ENCODE assay signal across 8 cellular contexts in the genomic region with DNA sequence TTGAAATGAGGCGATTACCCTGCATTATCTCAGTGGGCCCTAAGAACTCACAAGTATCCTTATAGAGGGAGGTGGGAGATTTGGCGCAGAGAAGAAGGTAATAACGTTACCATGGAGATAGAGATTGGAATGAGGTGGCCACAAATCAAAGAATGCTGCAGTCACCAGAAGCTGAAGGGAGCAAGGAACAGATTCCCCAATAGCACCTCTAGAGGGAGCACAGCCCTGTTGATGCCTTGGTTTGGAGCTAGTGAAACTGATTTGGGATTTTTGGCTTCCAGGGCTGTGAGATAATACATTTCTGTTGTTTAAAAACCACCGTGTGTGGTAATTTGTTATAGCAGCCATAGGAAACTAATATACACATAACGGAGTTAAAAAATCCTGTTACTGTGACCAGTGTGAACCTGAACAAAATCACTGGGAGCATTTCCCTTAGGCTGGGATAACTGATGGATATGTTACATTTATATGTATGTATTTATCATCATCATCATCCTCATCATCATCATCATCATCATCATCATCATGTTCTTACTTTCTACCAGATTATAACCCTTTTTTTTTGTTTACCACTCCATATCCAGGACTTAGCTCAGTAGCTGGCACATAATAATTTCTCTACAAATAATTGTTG.
DNase-seq lines count a peak whose midpoint lies in the region; ATAC-seq and TF ChIP-seq lines count a peak whose summit lies in the region.

No MANE protein-coding gene starts in this region.

- H3K18ac ChIP-seq in mesendoderm (ENCODE audit: low read length): no peak overlapping the region

- WGBS in mesendoderm (ENCODE audit: extremely low coverage, insufficient coverage, low lambda C conversion rate): no CpG with 5 or more reads among the region's 5 CpGs

- H4K8ac ChIP-seq in mesendoderm (ENCODE audit: low read depth, low read length): no peak overlapping the region

- no peak overlapping the region for H3K9ac ChIP-seq in mesendoderm (ENCODE audit: low read length)

- H4K5ac ChIP-seq in mesendoderm (ENCODE audit: low read length): no peak overlapping the region

- TF ChIP-seq CTCF in coronary artery (IDR thresholded peaks at IDR 0.05): peak; percentile 50

- H3K4me3 Mint-ChIP-seq in activated T-helper 2 cell treated with anti-CD3 and anti-CD28 coated beads, Interferon-gamma antibody, Interleukin-2, Interleukin-4, amounts not matched to agents 10 μg/mL and 5 μg/mL and 100 μg/mL, durations not matched to agents 14 hours and 24 hours and 36 hours (ENCODE audit: low read depth): no peak overlapping the region

- peaks cover 4% of the 10 kb centered on the region for H3K4me1 ChIP-seq in mesendoderm (ENCODE audit: control insufficient read depth, low read depth, low read length)

- no peaks in the 10 kb centered on the region for H3K4me1 Mint-ChIP-seq in activated T-helper 2 cell treated with anti-CD3 and anti-CD28 coated beads, Interferon-gamma antibody, Interleukin-2, Interleukin-4, amounts not matched to agents 10 μg/mL and 5 μg/mL and 100 μg/mL, durations not matched to agents 14 hours and 24 hours and 36 hours (ENCODE audit: low read depth)

- no peak overlapping the region for H3K4me2 ChIP-seq in mesendoderm (ENCODE audit: low read length)

- H2BK5ac ChIP-seq in mesendoderm (ENCODE audit: low read length): no peak overlapping the region

- H2BK15ac ChIP-seq in mesendoderm (replicated peaks; ENCODE audit: low read depth): no peak overlapping the region

- H3K9me3 Mint-ChIP-seq in activated T-helper 2 cell treated with anti-CD3 and anti-CD28 coated beads, Interferon-gamma antibody, Interleukin-2, Interleukin-4, amounts not matched to agents 10 μg/mL and 5 μg/mL and 100 μg/mL, durations not matched to agents 14 hours and 24 hours and 36 hours: no peaks in the 10 kb centered on the region

- H3K4me3 ChIP-seq in coronary artery (no peak overlapping the region), mesendoderm (ENCODE audit: low read length) (no peak overlapping the region)

- intact Hi-C loops in activated T-helper 2 cell treated with anti-CD3 and anti-CD28 coated beads, Interferon-gamma antibody, Interleukin-2, Interleukin-4, amounts not matched to agents 10 μg/mL and 5 μg/mL and 100 μg/mL, durations not matched to agents 14 hours and 24 hours and 36 hours (cut with micrococcal nuclease): loop anchor here (10.0 kb wide), 1 partner anchor 107 kb away; no protein-coding TSS in a partner anchor

- ATAC-seq in HG03175 (IDR thresholded peaks at IDR 0.05; ENCODE audit: unreplicated experiment): peak; percentile 59

- DNase-seq in SHP77 (lab: John Stamatoyannopoulos, UW) (peak; percentile 3 to 41), SHP77 treated with DMSO at 0.1 percent for 48 hours (lab: John Stamatoyannopoulos, UW) (no peak), NCI-H345 treated with DMSO at 0.1 percent for 48 hours (lab: John Stamatoyannopoulos, UW; ENCODE audit: unreplicated experiment) (peak; percentile 17), coronary artery (ENCODE audit: low spot score) (no peak), mesendoderm (peak; percentile 96)
- no peak for DNase-seq in activated T-helper 2 cell treated with anti-CD3 and anti-CD28 coated beads, Interferon-gamma antibody, Interleukin-2, Interleukin-4, amounts not matched to agents 10 μg/mL and 5 μg/mL and 100 μg/mL, durations not matched to agents 14 hours and 24 hours and 36 hours (ENCODE audit: low spot score)
- no peak for DNase-seq in activated naive CD4-positive, alpha-beta T cell (lab: John Stamatoyannopoulos, UW)

- no peak overlapping the region for H3K27ac Mint-ChIP-seq in activated T-helper 2 cell treated with anti-CD3 and anti-CD28 coated beads, Interferon-gamma antibody, Interleukin-2, Interleukin-4, amounts not matched to agents 10 μg/mL and 5 μg/mL and 100 μg/mL, durations not matched to agents 14 hours and 24 hours and 36 hours

- no peak overlapping the region for H3K56ac ChIP-seq in mesendoderm (ENCODE audit: low read length)

- no peak overlapping the region for H2AK5ac ChIP-seq in mesendoderm (ENCODE audit: low read length)

- H3K23ac ChIP-seq in mesendoderm (ENCODE audit: low read length): no peak overlapping the region

- H3K4ac ChIP-seq in mesendoderm (ENCODE audit: low read depth, low read length): no peak overlapping the region

- H3K79me1 ChIP-seq in mesendoderm (ENCODE audit: low read length): no peaks in the 10 kb centered on the region

- no peaks in the 10 kb centered on the region for H3K27me3 ChIP-seq in mesendoderm (ENCODE audit: insufficient read depth, low read length, poor library complexity)

- no peaks in the 10 kb centered on the region for H3K36me3 ChIP-seq in mesendoderm (ENCODE audit: control insufficient read depth, insufficient read depth, low read length)

- no peaks in the 10 kb centered on the region for H3K27me3 Mint-ChIP-seq in activated T-helper 2 cell treated with anti-CD3 and anti-CD28 coated beads, Interferon-gamma antibody, Interleukin-2, Interleukin-4, amounts not matched to agents 10 μg/mL and 5 μg/mL and 100 μg/mL, durations not matched to agents 14 hours and 24 hours and 36 hours (ENCODE audit: low read depth)

- no peaks in the 10 kb centered on the region for H3K79me2 ChIP-seq in mesendoderm (ENCODE audit: control insufficient read depth, insufficient read depth, low read length)

- H3K36me3 Mint-ChIP-seq in activated T-helper 2 cell treated with anti-CD3 and anti-CD28 coated beads, Interferon-gamma antibody, Interleukin-2, Interleukin-4, amounts not matched to agents 10 μg/mL and 5 μg/mL and 100 μg/mL, durations not matched to agents 14 hours and 24 hours and 36 hours (ENCODE audit: low read depth): no peaks in the 10 kb centered on the region

- no peak overlapping the region for H2BK120ac ChIP-seq in mesendoderm (ENCODE audit: low read depth, low read length)

- H3K27ac ChIP-seq in coronary artery (no peak overlapping the region), mesendoderm (ENCODE audit: low read depth, low read length) (no peak overlapping the region)

Comparison
In these comparisons a context has a peak if more than half of its experiments do, and no peak if none do; other contexts are left out.
1. DNase-seq: peak in SHP77 (2 of 2), NCI-H345 treated with DMSO at 0.1 percent for 48 hours (single experiment) and mesendoderm (single experiment); none in SHP77 treated with DMSO at 0.1 percent for 48 hours (single experiment), coronary artery (single experiment), activated T-helper 2 cell treated with anti-CD3 and anti-CD28 coated beads, Interferon-gamma antibody, Interleukin-2, Interleukin-4, amounts not matched to agents 10 μg/mL and 5 μg/mL and 100 μg/mL, durations not matched to agents 14 hours and 24 hours and 36 hours (single experiment) and activated naive CD4-positive, alpha-beta T cell (0 of 4).